In genomic region chr1:25914074-25914995, GRCh38 we compare ENCODE assay signal across 22 cellular contexts. TPM values are rescaled to one million over a fixed set of nuclear protein-coding genes. Genes with fewer than 3 reads are reported as not detected.
DNase-seq lines count a peak whose midpoint lies in the region; ATAC-seq and TF ChIP-seq lines count a peak whose summit lies in the region.
"Had no signal": no experiment of that assay in that cellular context is flagged by ENCODE, and none has a peak within 500 bp of the region (broad histone marks: within the 10 kb centered on the region; RNA-seq: fewer than 3 reads in every experiment).

No MANE protein-coding gene starts in this region.

- peaks cover 8% of the 10 kb centered on the region; the same call in 1 of the 2 replicates for H3K4me1 ChIP-seq in IMR-90 (ENCODE audit: control insufficient read depth, insufficient read depth, low read length)
- peaks cover 0 to 10% (median 4%) of the 10 kb centered on the region in 9 donors for H3K4me1 ChIP-seq in heart right ventricle
- H3K4me1 ChIP-seq: BLaER1, sigmoid colon had no signal

- peaks cover 0 to 3% of the 10 kb centered on the region in 2 experiments; a peak in 1 of 4 replicates for H3K79me1 ChIP-seq in IMR-90 (ENCODE audit: low read depth in 1 of 2, low read length in 2 of 2)

- no peak for TF ChIP-seq CTCF in IMR-90 (conservative IDR thresholded peaks at IDR 0.05; ENCODE audit: low read depth, low read length)
- no peak for TF ChIP-seq CTCF in heart right ventricle (IDR thresholded peaks at IDR 0.05)

- in situ Hi-C loops in IMR-90 (cut with MboI; ENCODE audit: low sequenced_read_pairs) = no loop called here

- H3K9me3 ChIP-seq in IMR-90 (ENCODE audit: control insufficient read depth, insufficient read depth, low read length) (no peaks in the 10 kb centered on the region), heart right ventricle (no peaks in the 10 kb centered on the region)
- H3K9me3 ChIP-seq: BLaER1, sigmoid colon, thoracic aorta had no signal

- no peaks in the 10 kb centered on the region for H3K36me3 Mint-ChIP-seq in stimulated activated naive B cell treated with anti-CD40 and anti-IgM and Interleukin-4, amounts not matched to agents 10 μg/mL and 1 μg/mL and 100 μg/mL, for 72 hours
- no peaks in the 10 kb centered on the region for H3K36me3 Mint-ChIP-seq in activated CD4-positive, alpha-beta T cell treated with anti-CD3 and anti-CD28 coated beads, Interleukin-2, amount 10 ng/mL, durations not matched to agents 7 days and 5 days (ENCODE audit: low read depth)

- H3K4me3 Mint-ChIP-seq in stimulated activated naive B cell treated with anti-CD40 and anti-IgM and Interleukin-4, amounts not matched to agents 10 μg/mL and 1 μg/mL and 100 μg/mL, for 72 hours = no peak overlapping the region
- H3K4me3 Mint-ChIP-seq in activated CD4-positive, alpha-beta T cell treated with anti-CD3 and anti-CD28 coated beads, Interleukin-2, amount 10 ng/mL, durations not matched to agents 7 days and 5 days = no peak overlapping the region

- no peak overlapping the region for H3K4me2 ChIP-seq in IMR-90 (ENCODE audit: low read depth, low read length)
- H3K4me2 ChIP-seq: BLaER1 had no signal

- intact Hi-C loops in IMR-90 (cut with micrococcal nuclease) = no loop called here
- intact Hi-C loops in heart right ventricle (cut with DNase I) = no loop called here

- TF ChIP-seq POLR2A in IMR-90 (IDR thresholded peaks at IDR 0.05; ENCODE audit: low read depth, low read length) = no peak

- peak overlapping the region in 1 of 2 experiments; percentile 22; a peak in 1 of 4 replicates for H4K8ac ChIP-seq in IMR-90 (ENCODE audit: low read depth in 2 of 2, low read length in 2 of 2)

- DNase-seq in IMR-90 = peak; percentile 31
- DNase-seq in SW480 (ENCODE audit: low spot score) = peak; percentile 16
- DNase-seq in heart right ventricle = peak in 1 of 2 donors; percentile 39
- DNase-seq in stimulated activated naive B cell treated with anti-CD40 and anti-IgM and Interleukin-4, amounts not matched to agents 10 μg/mL and 1 μg/mL and 100 μg/mL, for 72 hours = no peak
- no peak for DNase-seq in ecto neural progenitor cell (ENCODE audit: low spot score)
- DNase-seq in activated CD4-positive, alpha-beta T cell treated with anti-CD3 and anti-CD28 coated beads, Interleukin-2, amount 10 ng/mL, durations not matched to agents 7 days and 5 days = no peak
- DNase-seq in middle frontal gyrus (ENCODE audit: extremely low spot score, low spot score) = no peak
- DNase-seq: activated gamma-delta T cell; aorta; erythroblast; GOT3; KG1; NCI-H1092 treated with DMSO at 0.1 percent for 48 hours; NCI-H2171 treated with DMSO at 0.1 percent for 48 hours; SHP77 treated with DMSO at 0.1 percent for 48 hours; sigmoid colon; stimulated activated CD4-positive, alpha-beta T cell treated with anti-CD3 and anti-CD28 coated beads, Interleukin-2, amount 100 ng/mL, for 48 hours had no signal

- peak overlapping the region; percentile 61 for H2AFZ ChIP-seq in IMR-90 (replicated peaks; ENCODE audit: low read length, poor library complexity)

- H2AK9ac ChIP-seq in IMR-90 (replicated peaks; ENCODE audit: low read depth, low read length, poor library complexity) = peak overlapping the region; percentile 81

- no peak overlapping the region for H3K9ac ChIP-seq in IMR-90 (ENCODE audit: low read depth, low read length)
- H3K9ac ChIP-seq: BLaER1 had no signal

- 0 out of 2 replicates have a peak overlapping the region, but pooled peaks have one; percentile 26 for H3K4ac ChIP-seq in IMR-90 (ENCODE audit: low read depth, low read length)

- 0 out of 2 replicates have a peak overlapping the region, but pooled peaks have one; percentile 21 for H3K14ac ChIP-seq in IMR-90 (replicated peaks; ENCODE audit: low read depth, low read length)

- H3K27ac Mint-ChIP-seq in stimulated activated naive B cell treated with anti-CD40 and anti-IgM and Interleukin-4, amounts not matched to agents 10 μg/mL and 1 μg/mL and 100 μg/mL, for 72 hours = no peak overlapping the region
- H3K27ac Mint-ChIP-seq in activated CD4-positive, alpha-beta T cell treated with anti-CD3 and anti-CD28 coated beads, Interleukin-2, amount 10 ng/mL, durations not matched to agents 7 days and 5 days = no peak overlapping the region

- WGBS in IMR-90 (ENCODE audit: extremely low coverage in 2 of 2, insufficient read length in 1 of 2), 2 experiments = no CpG with 5 or more reads among the region's 3 CpGs
- WGBS in heart right ventricle, 2 donors = 88% methylated on average over 3 of the region's 3 CpGs

- peaks cover 0 to 3% of the 10 kb centered on the region in 2 donors for H3K9me3 Mint-ChIP-seq in stimulated activated naive B cell treated with anti-CD40 and anti-IgM and Interleukin-4, amounts not matched to agents 10 μg/mL and 1 μg/mL and 100 μg/mL, for 72 hours
- H3K9me3 Mint-ChIP-seq in activated CD4-positive, alpha-beta T cell treated with anti-CD3 and anti-CD28 coated beads, Interleukin-2, amount 10 ng/mL, durations not matched to agents 7 days and 5 days = no peaks in the 10 kb centered on the region

- CTCF ChIA-PET in IMR-90 (lab: Yijun Ruan, JAX) = interaction anchor here (0.8 to 1.8 kb wide), 3 partner anchors 11 to 74 kb away, joined by 3 to 4 read pairs (median 3); no protein-coding TSS in a partner anchor
- CTCF ChIA-PET in activated CD4-positive, alpha-beta T cell treated with anti-CD3 and anti-CD28 coated beads, Interleukin-2, amount 10 ng/mL, durations not matched to agents 7 days and 5 days (lab: Charles Lee) = interaction anchor here (0.7 to 1.2 kb wide), 5 partner anchors 9 to 83 kb away, joined by 3 to 4 read pairs (median 3); partner anchors contain the start of gene PAFAH2

- dilution Hi-C loops in IMR-90 (cut with HindIII; ENCODE audit: low sequenced_read_pairs, unreplicated experiment) = no loop called here

- no peak overlapping the region for H3K4me3 ChIP-seq in IMR-90 (ENCODE audit: insufficient read depth, low read depth, low read length)
- no peak overlapping the region for H3K4me3 ChIP-seq in heart right ventricle
- H3K4me3 ChIP-seq: BLaER1, coronary artery, sigmoid colon, thoracic aorta had no signal

- H3K27ac ChIP-seq in IMR-90 (ENCODE audit: insufficient read depth, low read length) = no peak overlapping the region
- H3K27ac ChIP-seq in heart right ventricle = peak overlapping the region in 6 of 10 donors; percentile 12 to 67 (median 44)
- H3K27ac ChIP-seq: BLaER1, coronary artery, HL-60, sigmoid colon, thoracic aorta had no signal

- no peaks in the 10 kb centered on the region for H3K27me3 ChIP-seq in IMR-90 (ENCODE audit: control insufficient read depth, insufficient read depth, low read length)
- H3K27me3 ChIP-seq in heart right ventricle = no peaks in the 10 kb centered on the region
- H3K27me3 ChIP-seq: BLaER1, sigmoid colon had no signal

- peak overlapping the region; percentile 22; the same call in 1 of the 2 replicates for H2BK20ac ChIP-seq in IMR-90 (ENCODE audit: low read depth, low read length)

- H4K5ac ChIP-seq in IMR-90 (ENCODE audit: low read depth, low read length) = no peak overlapping the region

- no peak overlapping the region for H3K56ac ChIP-seq in IMR-90 (ENCODE audit: extremely low read depth, insufficient read depth, low read length)

- H4K20me1 ChIP-seq in IMR-90 (ENCODE audit: insufficient read depth, low read length) = no peaks in the 10 kb centered on the region
- H4K20me1 ChIP-seq: BLaER1 had no signal

- H3K36me3 ChIP-seq in IMR-90 (ENCODE audit: control insufficient read depth, insufficient read depth, low read length) = no peaks in the 10 kb centered on the region
- no peaks in the 10 kb centered on the region for H3K36me3 ChIP-seq in heart right ventricle
- H3K36me3 ChIP-seq: BLaER1, sigmoid colon, thoracic aorta had no signal

- H3K4me1 Mint-ChIP-seq in stimulated activated naive B cell treated with anti-CD40 and anti-IgM and Interleukin-4, amounts not matched to agents 10 μg/mL and 1 μg/mL and 100 μg/mL, for 72 hours = peaks cover 10 to 14% of the 10 kb centered on the region in 2 donors
- peaks cover 13% of the 10 kb centered on the region for H3K4me1 Mint-ChIP-seq in activated CD4-positive, alpha-beta T cell treated with anti-CD3 and anti-CD28 coated beads, Interleukin-2, amount 10 ng/mL, durations not matched to agents 7 days and 5 days

- no peak overlapping the region for H2BK15ac ChIP-seq in IMR-90 (ENCODE audit: low read depth, low read length)

- H2AK5ac ChIP-seq in IMR-90 (ENCODE audit: low read depth, low read length) = no peak overlapping the region

- ATAC-seq in IMR-90 (ENCODE audit: low read depth) (peak; percentile 68), heart right ventricle (peak in 6 of 8 donors; percentile 36 to 84 (median 76))
- peak; percentile 72 to 83 for ATAC-seq in stimulated activated naive B cell treated with anti-CD40 and anti-IgM and Interleukin-4, amounts not matched to agents 10 μg/mL and 1 μg/mL and 100 μg/mL, for 72 hours (replicated peaks)

- no peak overlapping the region for H4K91ac ChIP-seq in IMR-90 (ENCODE audit: insufficient read depth, low read depth, low read length)

- POLR2A ChIA-PET in IMR-90 (lab: Charles Lee; ENCODE audit: unreplicated experiment) = interaction anchor here (0.6 kb wide), 1 partner anchor 85 kb away, joined by 4 read pairs; no protein-coding TSS in a partner anchor
- POLR2A ChIA-PET in activated CD4-positive, alpha-beta T cell treated with anti-CD3 and anti-CD28 coated beads, Interleukin-2, amount 10 ng/mL, durations not matched to agents 7 days and 5 days (lab: Charles Lee) = no interaction called here

- H3K9me1 ChIP-seq in IMR-90 (ENCODE audit: insufficient read depth, low read length) = peaks cover 8% of the 10 kb centered on the region; the same call in 1 of the 2 replicates

- BruUV-seq in IMR-90 (replicated peaks; lab: Mats Ljungman, UMichigan) = no TSS peak

- no peak overlapping the region for H2BK5ac ChIP-seq in IMR-90 (ENCODE audit: low read depth, low read length, poor library complexity, severe bottlenecking)

- H2BK120ac ChIP-seq in IMR-90 (ENCODE audit: low read depth, low read length) = no peak overlapping the region

- H3K27me3 Mint-ChIP-seq in stimulated activated naive B cell treated with anti-CD40 and anti-IgM and Interleukin-4, amounts not matched to agents 10 μg/mL and 1 μg/mL and 100 μg/mL, for 72 hours = peaks cover 0 to 3% of the 10 kb centered on the region in 2 donors
- peaks cover 2% of the 10 kb centered on the region for H3K27me3 Mint-ChIP-seq in activated CD4-positive, alpha-beta T cell treated with anti-CD3 and anti-CD28 coated beads, Interleukin-2, amount 10 ng/mL, durations not matched to agents 7 days and 5 days

- no peak for TF ChIP-seq RAD21 in IMR-90 (IDR thresholded peaks at IDR 0.05; ENCODE audit: low read length)

- H3K23ac ChIP-seq in IMR-90 (ENCODE audit: low read depth, low read length) = 0 out of 2 replicates have a peak overlapping the region, but pooled peaks have one; percentile 33

- H3K18ac ChIP-seq in IMR-90 (ENCODE audit: low read depth, low read length) = no peak overlapping the region

RNA-seq across cellular contexts. Expression of gene STMN1, which starts 8.1 kb away (rescaled TPM):
- total RNA-seq in IMR-90 (2012; rRNA removed) (93.0 and 194 TPM in 2 replicates), heart right ventricle (10 to 100 TPM; 16.0 to 85.7 (median 48.7) TPM)
- polyA plus RNA-seq in IMR-90 (2012; rRNA removed) (179 and 273 TPM in 2 replicates), heart right ventricle (10 to 100 TPM; 16.2 to 49.9 TPM)
- polyA plus RNA-seq in IMR-90 (2012; cell fraction: cytosol; rRNA removed) = 28.5 and 67.8 TPM in 2 replicates
- polyA plus RNA-seq in IMR-90 (2012; cell fraction: nucleus; rRNA removed; ENCODE audit: low replicate concordance) = 11.0 and 55.5 TPM in 2 replicates
- total RNA-seq in activated CD4-positive, alpha-beta T cell treated with anti-CD3 and anti-CD28 coated beads, Interleukin-2, amount 10 ng/mL, durations not matched to agents 7 days and 5 days = 1,000 to 10,000 TPM in 1 of 2 experiments, 100 to 1,000 TPM in 1; 800 to 1,022 TPM

RNA-seq across cellular contexts. Expression of gene PAQR7, which starts 38.8 kb away (rescaled TPM):
- total RNA-seq in IMR-90 (2012; rRNA removed) (8.3 and 9.0 TPM in 2 replicates), heart right ventricle (1 to 10 TPM; 1.2 to 3.8 (median 2.2) TPM)
- polyA plus RNA-seq in IMR-90 (2012; rRNA removed) (12.0 and 12.9 TPM in 2 replicates), heart right ventricle (1 to 10 TPM; 1.2 to 1.4 TPM)
- 7.6 and 16.9 TPM in 2 replicates for polyA plus RNA-seq in IMR-90 (2012; cell fraction: cytosol; rRNA removed)
- polyA plus RNA-seq in IMR-90 (2012; cell fraction: nucleus; rRNA removed; ENCODE audit: low replicate concordance) = 33.3 and 47.8 TPM in 2 replicates
- total RNA-seq in activated CD4-positive, alpha-beta T cell treated with anti-CD3 and anti-CD28 coated beads, Interleukin-2, amount 10 ng/mL, durations not matched to agents 7 days and 5 days = under 1 TPM; 0.52 to 0.87 TPM

RNA-seq across cellular contexts. Expression of gene AUNIP, which starts 55.1 kb away (rescaled TPM):
- total RNA-seq in IMR-90 (2012; rRNA removed) (3.9 and 5.0 TPM in 2 replicates), heart right ventricle (under 1 TPM in 2 of 10 donors, not detected in 8; 0.21 to 0.25 TPM)
- polyA plus RNA-seq in IMR-90 (2012; rRNA removed) (2.2 and 2.4 TPM in 2 replicates), heart right ventricle (under 1 TPM in 1 of 2 donors, not detected in 1; 0.04 TPM)
- 0.52 and 0.65 TPM in 2 replicates for polyA plus RNA-seq in IMR-90 (2012; cell fraction: cytosol; rRNA removed)
- 0.39 and 0.96 TPM in 2 replicates for polyA plus RNA-seq in IMR-90 (2012; cell fraction: nucleus; rRNA removed; ENCODE audit: low replicate concordance)
- total RNA-seq in activated CD4-positive, alpha-beta T cell treated with anti-CD3 and anti-CD28 coated beads, Interleukin-2, amount 10 ng/mL, durations not matched to agents 7 days and 5 days = 1 to 10 TPM; 6.7 to 8.1 TPM
- total RNA-seq: aorta, omental fat pad, sigmoid colon, thoracic aorta had no signal
- polyA plus RNA-seq: aorta had no signal

Comparison
In these comparisons a context has a peak if more than half of its experiments do, and no peak if none do; other contexts are left out.
1. DNase-seq: peak in IMR-90 (single experiment) and SW480 (single experiment); none in stimulated activated naive B cell treated with anti-CD40 and anti-IgM and Interleukin-4, amounts not matched to agents 10 μg/mL and 1 μg/mL and 100 μg/mL, for 72 hours (single experiment), ecto neural progenitor cell (single experiment), activated CD4-positive, alpha-beta T cell treated with anti-CD3 and anti-CD28 coated beads, Interleukin-2, amount 10 ng/mL, durations not matched to agents 7 days and 5 days (single experiment) and middle frontal gyrus (single experiment).
2. Peak in every context shown above with its lines, with median percentiles within 50 percentile points of each other: ATAC-seq.